ENCODE assay signal across 12 cellular contexts in genomic region chr18:63208676-63209075, GRCh38.
DNase-seq lines count a peak whose midpoint lies in the region; ATAC-seq and TF ChIP-seq lines count a peak whose summit lies in the region.
"Had no signal": no experiment of that assay in that cellular context is flagged by ENCODE, and none has a peak within 500 bp of the region (broad histone marks: within the 10 kb centered on the region; RNA-seq: fewer than 3 reads in every experiment).

No MANE protein-coding gene starts in this region.

- no peak overlapping the region for H3K9ac ChIP-seq in endodermal cell (ENCODE audit: extremely low read depth, low read length, poor library complexity, severe bottlenecking)

- no peaks in the 10 kb centered on the region for H3K36me3 ChIP-seq in endodermal cell (ENCODE audit: control insufficient read depth, insufficient read depth, low read length)
- H3K36me3 ChIP-seq: thyroid gland had no signal

- intact Hi-C loops in activated T-helper 2 cell treated with anti-CD3 and anti-CD28 coated beads, Interferon-gamma antibody, Interleukin-2, Interleukin-4, amounts not matched to agents 10 μg/mL and 5 μg/mL and 100 μg/mL, durations not matched to agents 14 hours and 24 hours and 36 hours (cut with micrococcal nuclease), result loop anchor here (5.0 to 10.0 kb wide), 2 partner anchors 191 to 874 kb away; no protein-coding TSS in a partner anchor

- no peak for DNase-seq in activated naive CD4-positive, alpha-beta T cell treated with Interleukin-2 at 50 U/mL for 16 hours
- DNase-seq in activated T-helper 2 cell treated with anti-CD3 and anti-CD28 coated beads, Interferon-gamma antibody, Interleukin-2, Interleukin-4, amounts not matched to agents 10 μg/mL and 5 μg/mL and 100 μg/mL, durations not matched to agents 14 hours and 24 hours and 36 hours (ENCODE audit: low spot score), result no peak
- DNase-seq in endodermal cell, result no peak
- no peak for DNase-seq in G401 (ENCODE audit: low spot score)
- DNase-seq in NCI-H524 (lab: John Stamatoyannopoulos, UW), result no peak
- DNase-seq: activated CD8-positive, alpha-beta memory T cell treated with anti-CD3 and anti-CD28 coated beads for 24 hours; left cardiac atrium; MV-4-11 had no signal

- H3K9me3 ChIP-seq in endodermal cell (ENCODE audit: control insufficient read depth, low read length), result no peaks in the 10 kb centered on the region
- H3K9me3 ChIP-seq: thyroid gland had no signal

- no peak overlapping the region for H3K27ac ChIP-seq in endodermal cell (ENCODE audit: low read depth, low read length)

- no peak overlapping the region for H3K4me3 ChIP-seq in endodermal cell (ENCODE audit: low read length)
- H3K4me3 ChIP-seq: thyroid gland had no signal

- in situ Hi-C loops in G401 (cut with HindIII; ENCODE audit: low sequenced_read_pairs), result no loop called here

- peaks cover 19% of the 10 kb centered on the region for H3K36me3 Mint-ChIP-seq in activated naive CD4-positive, alpha-beta T cell treated with anti-CD3 and anti-CD28 coated beads, Interleukin-2, amount 50 U/mL, for 24 hours
- H3K36me3 Mint-ChIP-seq in activated T-helper 2 cell treated with anti-CD3 and anti-CD28 coated beads, Interferon-gamma antibody, Interleukin-2, Interleukin-4, amounts not matched to agents 10 μg/mL and 5 μg/mL and 100 μg/mL, durations not matched to agents 14 hours and 24 hours and 36 hours (ENCODE audit: low read depth), result peaks cover 68% of the 10 kb centered on the region
- peaks cover 28% of the 10 kb centered on the region for H3K36me3 Mint-ChIP-seq in stimulated activated memory B cell treated with anti-CD40 and anti-IgM and Interleukin-4, amounts not matched to agents 10 μg/mL and 1 μg/mL and 100 μg/mL, for 72 hours
- no peaks in the 10 kb centered on the region for H3K36me3 Mint-ChIP-seq in endodermal cell (ENCODE audit: low read depth)

- peak overlapping the region; percentile 96 for H3K27ac Mint-ChIP-seq in activated naive CD4-positive, alpha-beta T cell treated with anti-CD3 and anti-CD28 coated beads, Interleukin-2, amount 50 U/mL, for 24 hours
- peak overlapping the region; percentile 88 for H3K27ac Mint-ChIP-seq in activated T-helper 2 cell treated with anti-CD3 and anti-CD28 coated beads, Interferon-gamma antibody, Interleukin-2, Interleukin-4, amounts not matched to agents 10 μg/mL and 5 μg/mL and 100 μg/mL, durations not matched to agents 14 hours and 24 hours and 36 hours
- peak overlapping the region; percentile 84 for H3K27ac Mint-ChIP-seq in stimulated activated memory B cell treated with anti-CD40 and anti-IgM and Interleukin-4, amounts not matched to agents 10 μg/mL and 1 μg/mL and 100 μg/mL, for 72 hours
- no peak overlapping the region for H3K27ac Mint-ChIP-seq in endodermal cell

- H3K4me1 Mint-ChIP-seq in activated naive CD4-positive, alpha-beta T cell treated with anti-CD3 and anti-CD28 coated beads, Interleukin-2, amount 50 U/mL, for 24 hours, result peaks cover 97% of the 10 kb centered on the region
- H3K4me1 Mint-ChIP-seq in activated T-helper 2 cell treated with anti-CD3 and anti-CD28 coated beads, Interferon-gamma antibody, Interleukin-2, Interleukin-4, amounts not matched to agents 10 μg/mL and 5 μg/mL and 100 μg/mL, durations not matched to agents 14 hours and 24 hours and 36 hours (ENCODE audit: low read depth), result peaks cover 81% of the 10 kb centered on the region
- peaks cover 94% of the 10 kb centered on the region for H3K4me1 Mint-ChIP-seq in stimulated activated memory B cell treated with anti-CD40 and anti-IgM and Interleukin-4, amounts not matched to agents 10 μg/mL and 1 μg/mL and 100 μg/mL, for 72 hours
- H3K4me1 Mint-ChIP-seq in endodermal cell, result no peaks in the 10 kb centered on the region

- TF ChIP-seq CTCF in endodermal cell (conservative IDR thresholded peaks at IDR 0.05), result no peak

- H3K4me1 ChIP-seq in endodermal cell (ENCODE audit: control insufficient read depth, insufficient read depth, low read length), result no peaks in the 10 kb centered on the region

- peaks cover 2% of the 10 kb centered on the region for H3K9me3 Mint-ChIP-seq in activated naive CD4-positive, alpha-beta T cell treated with anti-CD3 and anti-CD28 coated beads, Interleukin-2, amount 50 U/mL, for 24 hours
- no peaks in the 10 kb centered on the region for H3K9me3 Mint-ChIP-seq in activated T-helper 2 cell treated with anti-CD3 and anti-CD28 coated beads, Interferon-gamma antibody, Interleukin-2, Interleukin-4, amounts not matched to agents 10 μg/mL and 5 μg/mL and 100 μg/mL, durations not matched to agents 14 hours and 24 hours and 36 hours
- H3K9me3 Mint-ChIP-seq in stimulated activated memory B cell treated with anti-CD40 and anti-IgM and Interleukin-4, amounts not matched to agents 10 μg/mL and 1 μg/mL and 100 μg/mL, for 72 hours, result no peaks in the 10 kb centered on the region
- H3K9me3 Mint-ChIP-seq in endodermal cell, result no peaks in the 10 kb centered on the region

- ATAC-seq in stimulated activated memory B cell treated with anti-CD40 and anti-IgM and Interleukin-4, amounts not matched to agents 10 μg/mL and 1 μg/mL and 100 μg/mL, for 72 hours, result no peak

- peak; percentile 39 for TF ChIP-seq POLR2A in GM19193 (IDR thresholded peaks at IDR 0.05; ENCODE audit: extremely low read depth, insufficient read depth, insufficient read length)

- no peaks in the 10 kb centered on the region for H3K27me3 Mint-ChIP-seq in activated naive CD4-positive, alpha-beta T cell treated with anti-CD3 and anti-CD28 coated beads, Interleukin-2, amount 50 U/mL, for 24 hours
- H3K27me3 Mint-ChIP-seq in activated T-helper 2 cell treated with anti-CD3 and anti-CD28 coated beads, Interferon-gamma antibody, Interleukin-2, Interleukin-4, amounts not matched to agents 10 μg/mL and 5 μg/mL and 100 μg/mL, durations not matched to agents 14 hours and 24 hours and 36 hours (ENCODE audit: low read depth), result no peaks in the 10 kb centered on the region
- no peaks in the 10 kb centered on the region for H3K27me3 Mint-ChIP-seq in stimulated activated memory B cell treated with anti-CD40 and anti-IgM and Interleukin-4, amounts not matched to agents 10 μg/mL and 1 μg/mL and 100 μg/mL, for 72 hours
- H3K27me3 Mint-ChIP-seq in endodermal cell (ENCODE audit: insufficient read depth), result peaks cover 1% of the 10 kb centered on the region

- WGBS in endodermal cell (ENCODE audit: insufficient coverage in 1 of 2, insufficient read length in 1 of 2), 2 experiments, result 63 to 89% methylated on average over 2 to 3 of the region's 3 CpGs

- no peaks in the 10 kb centered on the region for H3K27me3 ChIP-seq in endodermal cell (ENCODE audit: control insufficient read depth, insufficient read depth, low read length, poor library complexity, severe bottlenecking)
- H3K27me3 ChIP-seq: thyroid gland had no signal

- peak overlapping the region; percentile 81 for H3K4me3 Mint-ChIP-seq in activated naive CD4-positive, alpha-beta T cell treated with anti-CD3 and anti-CD28 coated beads, Interleukin-2, amount 50 U/mL, for 24 hours
- peak overlapping the region; percentile 83 for H3K4me3 Mint-ChIP-seq in activated T-helper 2 cell treated with anti-CD3 and anti-CD28 coated beads, Interferon-gamma antibody, Interleukin-2, Interleukin-4, amounts not matched to agents 10 μg/mL and 5 μg/mL and 100 μg/mL, durations not matched to agents 14 hours and 24 hours and 36 hours (ENCODE audit: low read depth)
- H3K4me3 Mint-ChIP-seq in stimulated activated memory B cell treated with anti-CD40 and anti-IgM and Interleukin-4, amounts not matched to agents 10 μg/mL and 1 μg/mL and 100 μg/mL, for 72 hours, result peak overlapping the region; percentile 30
- no peak overlapping the region for H3K4me3 Mint-ChIP-seq in endodermal cell
